ENCODE assay signal across 8 cellular contexts in the genomic region with DNA sequence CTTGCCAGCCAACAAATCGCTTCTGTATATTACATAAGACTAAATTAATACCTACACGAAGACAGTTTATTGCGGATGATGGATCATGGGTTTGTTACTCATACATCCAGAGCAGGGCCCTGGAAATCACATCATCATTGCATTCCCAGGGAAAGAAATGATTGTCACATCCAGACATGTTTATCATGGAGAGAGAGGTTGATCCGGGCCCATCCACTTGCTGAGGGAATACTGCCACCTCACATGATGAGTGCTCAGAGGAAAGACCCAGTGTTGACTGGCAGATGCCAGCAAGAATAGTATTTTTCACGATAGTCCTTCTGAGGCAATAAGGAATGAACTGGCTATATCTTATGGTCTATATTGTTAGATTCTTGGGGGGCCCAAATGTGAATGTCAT.
"Had no signal": no experiment of that assay in that cellular context is flagged by ENCODE, and none has a peak within 500 bp of the region (broad histone marks: within the 10 kb centered on the region; RNA-seq: fewer than 3 reads in every experiment).

No MANE protein-coding gene starts in this region.

- H3K27ac Mint-ChIP-seq: H9, HFFc6 had no signal

- H3K9ac ChIP-seq: GM23248 had no signal

- H3K9me3 Mint-ChIP-seq: HFFc6 had no signal

- H3K4me3 Mint-ChIP-seq: H9, HFFc6 had no signal

- ATAC-seq: HCT116 had no signal

- H3K36me3 ChIP-seq: HAP-1 had no signal

- H3K9me3 ChIP-seq: HAP-1 had no signal

- H3K4me1 ChIP-seq: HAP-1 had no signal

- H2AFZ ChIP-seq: GM23248 had no signal

- DNase-seq: GM23248, GOT3, H7, H9, HCEC 1CT, HFFc6 had no signal

- H3K27ac ChIP-seq: GM23248 had no signal

- H3K4me3 ChIP-seq: GM23248, HAP-1 had no signal
